2 cellular contexts compared by ENCODE assay signal in genomic region chr9:121288557-121288873, GRCh38.
TF ChIP-seq lines count a peak whose summit lies in the region.

No MANE protein-coding gene starts in this region.

TF ChIP-seq in GM23338, 12 proteins besides CTCF, POLR2A, EP300 and RAD21 (continued from another document):
- TF ChIP-seq ZNF462 (CRISPR knock-in tag; IDR thresholded peaks at IDR 0.05) (no peak), REST (IDR thresholded peaks at IDR 0.05; ENCODE audit: unreplicated experiment) (no peak)
TF ChIP-seq in GM23338: peak in this region for 0.

TF ChIP-seq in liver, 16 proteins besides CTCF, POLR2A, EP300 and RAD21 (continued from another document):
- TF ChIP-seq MAX (IDR thresholded peaks at IDR 0.05), result no peak
- TF ChIP-seq ZBTB33 (IDR thresholded peaks at IDR 0.05), result no peak
- TF ChIP-seq EGR1 (IDR thresholded peaks at IDR 0.05; ENCODE audit: low read depth in 2 of 2), result no peak
